In genomic region chr2:19859565-19859964, GRCh38 we compare ENCODE assay signal across 25 cellular contexts.
"Had no signal": no experiment of that assay in that cellular context is flagged by ENCODE, and none has a peak within 500 bp of the region (broad histone marks: within the 10 kb centered on the region; RNA-seq: fewer than 3 reads in every experiment).

No MANE protein-coding gene starts in this region.

- H3K27me3 Mint-ChIP-seq: activated naive CD8-positive, alpha-beta T cell had no signal

- H3K9ac ChIP-seq: neural progenitor cell had no signal

- H3K27me3 ChIP-seq: adrenal gland, sigmoid colon, thyroid gland had no signal

- H3K4me2 ChIP-seq: neural progenitor cell had no signal

- ATAC-seq: activated CD8-positive, alpha-beta T cell treated with anti-CD3 and anti-CD28 coated beads, Interleukin-2, amount 10 ng/mL, durations not matched to agents 7 days and 5 days; activated T-helper 17 cell treated with anti-CD3 and anti-CD28 coated beads, Interleukin-2, amount 50 U/mL, for 72 hours; left lobe of liver; naive thymus-derived CD4-positive, alpha-beta T cell; T-cell had no signal

- H3K4me1 ChIP-seq: neural progenitor cell had no signal

- H2AFZ ChIP-seq: neural progenitor cell had no signal

- H3K4me3 ChIP-seq: adrenal gland, lung, neural progenitor cell, sigmoid colon, spleen, thyroid gland had no signal

- H3K27ac Mint-ChIP-seq: activated CD8-positive, alpha-beta T cell treated with anti-CD3 and anti-CD28 coated beads, Interleukin-2, amount 10 ng/mL, durations not matched to agents 7 days and 5 days; activated naive CD8-positive, alpha-beta T cell; activated T-helper 17 cell treated with anti-CD3 and anti-CD28 coated beads, Interleukin-2, amount 50 U/mL, for 72 hours; endodermal cell; immature natural killer cell; naive thymus-derived CD4-positive, alpha-beta T cell; neural progenitor cell; T-cell; T-helper 2 cell treated with Interferon-gamma antibody and Interleukin-4, amounts not matched to agents 5 μg/mL and 100 μg/mL, for 36 hours had no signal

- H3K4me3 Mint-ChIP-seq: activated CD8-positive, alpha-beta T cell treated with anti-CD3 and anti-CD28 coated beads, Interleukin-2, amount 10 ng/mL, durations not matched to agents 7 days and 5 days; activated naive CD8-positive, alpha-beta T cell; activated T-helper 17 cell treated with anti-CD3 and anti-CD28 coated beads, Interleukin-2, amount 50 U/mL, for 72 hours; endodermal cell; immature natural killer cell; naive thymus-derived CD4-positive, alpha-beta T cell; neural progenitor cell; T-cell; T-helper 2 cell treated with Interferon-gamma antibody and Interleukin-4, amounts not matched to agents 5 μg/mL and 100 μg/mL, for 36 hours had no signal

- H3K27ac ChIP-seq: adrenal gland, neural progenitor cell, sigmoid colon, spleen, thyroid gland, WERI-Rb-1 had no signal

- H3K4me1 Mint-ChIP-seq: activated T-helper 17 cell treated with anti-CD3 and anti-CD28 coated beads, Interleukin-2, amount 50 U/mL, for 72 hours; endodermal cell; immature natural killer cell had no signal

- H3K36me3 Mint-ChIP-seq: activated naive CD8-positive, alpha-beta T cell; immature natural killer cell; naive thymus-derived CD4-positive, alpha-beta T cell; neural progenitor cell; T-cell had no signal

- H3K36me3 ChIP-seq: adrenal gland, neural progenitor cell, sigmoid colon, spleen, thyroid gland, WERI-Rb-1 had no signal

- H3K9me3 ChIP-seq: adrenal gland, sigmoid colon, spleen, thyroid gland had no signal

- H3K9me3 Mint-ChIP-seq: activated T-helper 17 cell treated with anti-CD3 and anti-CD28 coated beads, Interleukin-2, amount 50 U/mL, for 72 hours; endodermal cell; immature natural killer cell; naive thymus-derived CD4-positive, alpha-beta T cell; T-cell; T-helper 2 cell treated with Interferon-gamma antibody and Interleukin-4, amounts not matched to agents 5 μg/mL and 100 μg/mL, for 36 hours had no signal

- DNase-seq: activated CD4-positive, alpha-beta T cell treated with anti-CD3 and anti-CD28 coated beads, Interleukin-2, amount 50 U/mL, for 1 hour; activated CD4-positive, CD25-positive, alpha-beta regulatory T cell treated with anti-CD3 and anti-CD28 coated beads, Interleukin-2, amount 50 U/mL, for 72 hours; activated CD8-positive, alpha-beta T cell treated with anti-CD3 and anti-CD28 coated beads, Interleukin-2, amount 10 ng/mL, durations not matched to agents 7 days and 5 days; activated naive CD4-positive, alpha-beta T cell; activated T-cell treated with anti-CD3 and anti-CD28 coated beads, Interleukin-2, amount 50 U/mL, for 1 hour; cortex of kidney; endodermal cell; foreskin melanocyte; immature natural killer cell; naive thymus-derived CD4-positive, alpha-beta T cell; retina; spleen; stimulated activated CD4-positive, alpha-beta T cell treated with anti-CD3 and anti-CD28 coated beads, Interleukin-4, amount 100 ng/mL, for 24 hours; stimulated activated naive CD4-positive, alpha-beta T cell treated with Interleukin-2 at 50 U/mL for 16 hours; T-cell; thyroid gland; WERI-Rb-1 had no signal
